ENCODE assay signal across 9 cellular contexts in the genomic region with DNA sequence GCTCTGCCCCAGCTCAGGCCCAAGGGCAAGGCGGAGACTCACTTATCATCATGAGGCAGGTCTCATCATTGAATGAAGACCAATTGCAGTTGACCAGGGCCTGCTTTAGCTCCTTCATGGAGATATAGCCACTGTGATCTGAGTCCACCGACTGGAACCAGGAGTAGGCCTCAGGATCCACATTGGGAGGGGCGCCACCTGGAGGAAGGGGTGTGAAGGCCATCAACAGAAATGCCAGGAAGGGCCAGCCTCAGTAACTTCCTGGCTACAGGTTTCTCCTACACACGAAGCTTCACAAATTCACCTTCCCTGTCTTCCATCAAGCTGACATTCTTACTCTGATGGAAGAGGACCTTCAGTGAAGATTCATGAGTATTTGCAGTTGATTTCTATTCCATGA. TPM values are rescaled to one million over a fixed set of nuclear protein-coding genes. Genes with fewer than 3 reads are reported as not detected.
DNase-seq lines count a peak whose midpoint lies in the region; ATAC-seq and TF ChIP-seq lines count a peak whose summit lies in the region.
"Had no signal": no experiment of that assay in that cellular context is flagged by ENCODE, and none has a peak within 500 bp of the region (broad histone marks: within the 10 kb centered on the region; RNA-seq: fewer than 3 reads in every experiment).

No MANE protein-coding gene starts in this region.

- H3K36me3 Mint-ChIP-seq in Calu3 (ENCODE audit: insufficient read depth, unreplicated experiment) = peaks cover 19% of the 10 kb centered on the region
- H3K36me3 Mint-ChIP-seq in activated CD4-positive, alpha-beta memory T cell treated with anti-CD3 and anti-CD28 coated beads, Interleukin-2, amount 10 ng/mL, durations not matched to agents 7 days and 5 days (ENCODE audit: low read depth) = peaks cover 32% of the 10 kb centered on the region

- TF ChIP-seq CTCF in Calu3 (IDR thresholded peaks at IDR 0.05; ENCODE audit: unreplicated experiment) (peak; percentile 48), HCT116 (IDR thresholded peaks at IDR 0.05 in 2 of 3, conservative IDR thresholded peaks at IDR 0.05 in 1 of 3; ENCODE audit: borderline replicate concordance in 1 of 3, insufficient read depth in 1 of 3, low read depth in 2 of 3, low read length in 2 of 3) (peak; percentile 40 to 88 (median 77); a peak in 5 of 6 replicates)

- H2BK5ac ChIP-seq in mesendoderm (ENCODE audit: low read length) = no peak overlapping the region

- H3K36me3 ChIP-seq in HCT116 (ENCODE audit: control insufficient read depth in 1 of 2, insufficient read depth in 2 of 2, low read length in 2 of 2) = peaks cover 9 to 43% of the 10 kb centered on the region in 2 experiments; a peak in 3 of 4 replicates
- H3K36me3 ChIP-seq in mesendoderm (ENCODE audit: control insufficient read depth, insufficient read depth, low read length) = peaks cover 2% of the 10 kb centered on the region

- no peak overlapping the region for H3K23ac ChIP-seq in mesendoderm (ENCODE audit: low read length)

- H3K79me2 ChIP-seq in HCT116 (ENCODE audit: insufficient read depth, low read length) (peaks cover 29% of the 10 kb centered on the region), mesendoderm (ENCODE audit: control insufficient read depth, insufficient read depth, low read length) (peaks cover 3% of the 10 kb centered on the region)

- H3K4me3 Mint-ChIP-seq in Calu3 (ENCODE audit: low read depth, unreplicated experiment) = no peak overlapping the region
- H3K4me3 Mint-ChIP-seq in activated CD4-positive, alpha-beta memory T cell treated with anti-CD3 and anti-CD28 coated beads, Interleukin-2, amount 10 ng/mL, durations not matched to agents 7 days and 5 days = no peak overlapping the region

- no peak overlapping the region for H3K4ac ChIP-seq in mesendoderm (ENCODE audit: low read depth, low read length)

- no peak overlapping the region for H4K5ac ChIP-seq in mesendoderm (ENCODE audit: low read length)

- H3K4me1 ChIP-seq in HCT116 (ENCODE audit: control insufficient read depth in 1 of 2, insufficient read depth in 2 of 2, low read length in 2 of 2) (no peaks in the 10 kb centered on the region), mesendoderm (ENCODE audit: control insufficient read depth, low read depth, low read length) (no peaks in the 10 kb centered on the region)

- H3K27me3 Mint-ChIP-seq in Calu3 (ENCODE audit: unreplicated experiment) = no peaks in the 10 kb centered on the region
- H3K27me3 Mint-ChIP-seq in activated CD4-positive, alpha-beta memory T cell treated with anti-CD3 and anti-CD28 coated beads, Interleukin-2, amount 10 ng/mL, durations not matched to agents 7 days and 5 days = no peaks in the 10 kb centered on the region

- no peaks in the 10 kb centered on the region for H3K9me3 ChIP-seq in HCT116 (ENCODE audit: control insufficient read depth in 1 of 2, insufficient read depth in 1 of 2, low read depth in 1 of 2, low read length in 2 of 2)

- H3K4me3 ChIP-seq in HCT116 (replicated peaks in 1 of 2; ENCODE audit: low read depth in 1 of 2, low read length in 2 of 2) (no peak overlapping the region), mesendoderm (ENCODE audit: low read length) (no peak overlapping the region)

- H3K27ac Mint-ChIP-seq in Calu3 (ENCODE audit: unreplicated experiment) = no peak overlapping the region
- H3K27ac Mint-ChIP-seq in activated CD4-positive, alpha-beta memory T cell treated with anti-CD3 and anti-CD28 coated beads, Interleukin-2, amount 10 ng/mL, durations not matched to agents 7 days and 5 days = no peak overlapping the region

- H3K27ac ChIP-seq in HCT116 (ENCODE audit: low read depth, low read length) (no peak overlapping the region), mesendoderm (ENCODE audit: low read depth, low read length) (no peak overlapping the region), substantia nigra (ENCODE audit: low read depth, low read length, poor library complexity, severe bottlenecking) (no peak overlapping the region)

- CTCF ChIA-PET in Calu3 (lab: Charles Lee) (interaction anchor here (0.5 kb wide), 1 partner anchor 454 kb away, joined by 5 read pairs; no protein-coding TSS in a partner anchor), HCT116 (lab: Charles Lee) (interaction anchor here (0.7 to 1.7 kb wide), 8 partner anchors 10 to 236 kb away, joined by 3 to 5 read pairs (median 4); a partner anchor contains a TSS)
- CTCF ChIA-PET in activated CD4-positive, alpha-beta memory T cell treated with anti-CD3 and anti-CD28 coated beads, Interleukin-2, amount 10 ng/mL, durations not matched to agents 7 days and 5 days (lab: Charles Lee) = interaction anchor here (0.7 to 2.2 kb wide), 3 partner anchors 10 to 68 kb away, joined by 3 to 13 read pairs (median 3); no protein-coding TSS in a partner anchor

- peak; percentile 52 for TF ChIP-seq RAD21 in HCT116 (IDR thresholded peaks at IDR 0.05; ENCODE audit: low read depth)

- RAD21 ChIA-PET in HCT116 (lab: Charles Lee; ENCODE audit: low non-redundant PET in 1 of 2, low total read pairs in 2 of 2, uncharacterized antibody in 2 of 2, unreplicated experiment in 2 of 2) = no interaction called here

- no TSS peak for BruUV-seq in Calu3 (replicated peaks; lab: Mats Ljungman, UMichigan)
- BruUV-seq in HCT116 (replicated peaks; lab: Mats Ljungman, UMichigan) = no TSS peak

- no peak overlapping the region for H3K18ac ChIP-seq in mesendoderm (ENCODE audit: low read length)

- H3K27me3 ChIP-seq in HCT116 (ENCODE audit: insufficient read depth, low read length) = no peaks in the 10 kb centered on the region
- no peaks in the 10 kb centered on the region for H3K27me3 ChIP-seq in mesendoderm (ENCODE audit: insufficient read depth, low read length, poor library complexity)

- no peak overlapping the region for H2BK120ac ChIP-seq in mesendoderm (ENCODE audit: low read depth, low read length)

- POLR2A ChIA-PET in HCT116 (lab: Charles Lee) = interaction anchor here (1.7 kb wide), 1 partner anchor 12 kb away, joined by 5 read pairs; a partner anchor contains a TSS
- POLR2A ChIA-PET in activated CD4-positive, alpha-beta memory T cell treated with anti-CD3 and anti-CD28 coated beads, Interleukin-2, amount 10 ng/mL, durations not matched to agents 7 days and 5 days (lab: Charles Lee) = interaction anchor here (0.8 to 1.2 kb wide), 3 partner anchors 10 to 12 kb away, joined by 3 to 4 read pairs (median 3); a partner anchor contains a TSS

- no peak overlapping the region for H3K4me2 ChIP-seq in HCT116 (ENCODE audit: low read length)
- no peak overlapping the region for H3K4me2 ChIP-seq in mesendoderm (ENCODE audit: low read length)

- intact Hi-C loops in Calu3 (cut with micrococcal nuclease; ENCODE audit: unreplicated experiment) = no loop called here
- intact Hi-C loops in HCT116 (cut with micrococcal nuclease) = no loop called here

- no peak overlapping the region for H3K56ac ChIP-seq in mesendoderm (ENCODE audit: low read length)

- H3K9ac ChIP-seq in HCT116 (ENCODE audit: low read length) (no peak overlapping the region), mesendoderm (ENCODE audit: low read length) (no peak overlapping the region)

- ATAC-seq in HCT116 (peak; percentile 88), GM21423 (IDR thresholded peaks at IDR 0.05; ENCODE audit: unreplicated experiment) (no peak)

- no CpG with 5 or more reads among the region's 4 CpGs for WGBS in mesendoderm (ENCODE audit: extremely low coverage, insufficient coverage, low lambda C conversion rate)

- no peak overlapping the region for H2AFZ ChIP-seq in HCT116 (ENCODE audit: low read depth, low read length, poor library complexity, severe bottlenecking)

- no peak overlapping the region for H2BK15ac ChIP-seq in mesendoderm (replicated peaks; ENCODE audit: low read depth)

- H4K20me1 ChIP-seq in HCT116 (ENCODE audit: insufficient read depth) = no peaks in the 10 kb centered on the region

- H3K4me1 Mint-ChIP-seq in Calu3 (ENCODE audit: low read depth, unreplicated experiment) = no peaks in the 10 kb centered on the region
- H3K4me1 Mint-ChIP-seq in activated CD4-positive, alpha-beta memory T cell treated with anti-CD3 and anti-CD28 coated beads, Interleukin-2, amount 10 ng/mL, durations not matched to agents 7 days and 5 days = peaks cover 10% of the 10 kb centered on the region

- DNase-seq in Calu3 (peak; percentile 66), HCT116 (ENCODE audit: low read depth, low spot score) (no peak), mesendoderm (peak; percentile 63), NCI-H2081 treated with DMSO at 0.1 percent for 48 hours (lab: John Stamatoyannopoulos, UW) (no peak), substantia nigra (lab: John Stamatoyannopoulos, UW) (no peak)
- DNase-seq in activated CD4-positive, alpha-beta memory T cell treated with anti-CD3 and anti-CD28 coated beads, Interleukin-2, amount 10 ng/mL, durations not matched to agents 7 days and 5 days = peak; percentile 33
- DNase-seq in activated CD8-positive, alpha-beta memory T cell treated with anti-CD3 and anti-CD28 coated beads for 24 hours = no peak

- TF ChIP-seq POLR2A in HCT116 (IDR thresholded peaks at IDR 0.05; ENCODE audit: borderline replicate concordance, extremely low read depth, insufficient read depth, insufficient read length) = no peak

- no peak overlapping the region for H2AK5ac ChIP-seq in mesendoderm (ENCODE audit: low read length)

- H4K8ac ChIP-seq in mesendoderm (ENCODE audit: low read depth, low read length) = no peak overlapping the region

- peaks cover 5% of the 10 kb centered on the region for H3K79me1 ChIP-seq in mesendoderm (ENCODE audit: low read length)

- H3K9me3 Mint-ChIP-seq in Calu3 (ENCODE audit: low read depth, unreplicated experiment) = no peaks in the 10 kb centered on the region
- no peaks in the 10 kb centered on the region for H3K9me3 Mint-ChIP-seq in activated CD4-positive, alpha-beta memory T cell treated with anti-CD3 and anti-CD28 coated beads, Interleukin-2, amount 10 ng/mL, durations not matched to agents 7 days and 5 days

- H3K9me2 ChIP-seq in HCT116 (ENCODE audit: insufficient read depth) = no peaks in the 10 kb centered on the region

TF ChIP-seq in HCT116, 20 proteins besides CTCF, POLR2A, EP300 and RAD21 (continues in another document):
- TF ChIP-seq ZNF274 (IDR thresholded peaks at IDR 0.05; ENCODE audit: low read depth, low read length) (no peak), EGR1 (IDR thresholded peaks at IDR 0.05; ENCODE audit: low read depth) (no peak)

RNA-seq across cellular contexts. Expression of a gene that starts 11.6 kb away (rescaled TPM):
- total RNA-seq in Calu3 (2022) (61.5 and 65.2 TPM in 2 replicates), HCT116 (2021; ENCODE audit: unreplicated experiment) (37.6 TPM)
- polyA plus RNA-seq in HCT116 (2012) = 46.3 and 47.9 TPM in 2 replicates
- 10 to 100 TPM; 50.4 to 50.5 TPM for total RNA-seq in activated CD4-positive, alpha-beta memory T cell treated with anti-CD3 and anti-CD28 coated beads, Interleukin-2, amount 10 ng/mL, durations not matched to agents 7 days and 5 days
- polyA plus RNA-seq in mesendoderm (2013, experiment 1 of 2) = 48.7 TPM
- 49.2 TPM for polyA plus RNA-seq in mesendoderm (2013, experiment 2 of 2)

RNA-seq across cellular contexts. Expression of a gene that starts 15.6 kb away (rescaled TPM):
- total RNA-seq in Calu3 (2022) = not detected in 2 replicates
- not detected for total RNA-seq in HCT116 (2021; ENCODE audit: unreplicated experiment)
- polyA plus RNA-seq in HCT116 (2012) = not detected in 2 replicates
- not detected for total RNA-seq in activated CD4-positive, alpha-beta memory T cell treated with anti-CD3 and anti-CD28 coated beads, Interleukin-2, amount 10 ng/mL, durations not matched to agents 7 days and 5 days
- polyA plus RNA-seq in mesendoderm (2013, experiment 1 of 2) = 0.04 TPM
- polyA plus RNA-seq in mesendoderm (2013, experiment 2 of 2) = 0.04 TPM
- total RNA-seq: renal cortical epithelial cell had no signal

RNA-seq across cellular contexts. Expression of a gene that starts 56.8 kb away (rescaled TPM):
- 388 and 430 TPM in 2 replicates for total RNA-seq in Calu3 (2022)
- 57.9 TPM for total RNA-seq in HCT116 (2021; ENCODE audit: unreplicated experiment)
- polyA plus RNA-seq in HCT116 (2012) = 75.8 and 79.5 TPM in 2 replicates
- total RNA-seq in activated CD4-positive, alpha-beta memory T cell treated with anti-CD3 and anti-CD28 coated beads, Interleukin-2, amount 10 ng/mL, durations not matched to agents 7 days and 5 days = not detected
- polyA plus RNA-seq in mesendoderm (2013, experiment 1 of 2) = 2.5 TPM
- 2.7 TPM for polyA plus RNA-seq in mesendoderm (2013, experiment 2 of 2)

Comparison
In these comparisons a context has a peak if more than half of its experiments do, and no peak if none do; other contexts are left out.
1. DNase-seq: peak in Calu3 (single experiment), activated CD4-positive, alpha-beta memory T cell treated with anti-CD3 and anti-CD28 coated beads, Interleukin-2, amount 10 ng/mL, durations not matched to agents 7 days and 5 days (single experiment) and mesendoderm (single experiment); none in HCT116 (single experiment), NCI-H2081 treated with DMSO at 0.1 percent for 48 hours (single experiment), substantia nigra (0 of 49) and activated CD8-positive, alpha-beta memory T cell treated with anti-CD3 and anti-CD28 coated beads for 24 hours (single experiment).
2. RNA of a gene that starts 56.8 kb away (total RNA-seq): 388 to 430 TPM in Calu3 and 57.9 TPM in HCT116 (single experiment); not detected in activated CD4-positive, alpha-beta memory T cell treated with anti-CD3 and anti-CD28 coated beads, Interleukin-2, amount 10 ng/mL, durations not matched to agents 7 days and 5 days; every median in the first group is over 10 times any median in the second.